ENCODE assay signal across 24 cellular contexts in genomic region chr1:24472527-24473251, GRCh38.
"Had no signal": no experiment of that assay in that cellular context is flagged by ENCODE, and none has a peak within 500 bp of the region (broad histone marks: within the 10 kb centered on the region; RNA-seq: fewer than 3 reads in every experiment).

No MANE protein-coding gene starts in this region.

- H3K9me3 ChIP-seq: heart left ventricle, mucosa of descending colon, psoas muscle, right atrium auricular region, suprapubic skin, upper lobe of left lung had no signal

- H3K9me3 Mint-ChIP-seq: activated naive CD8-positive, alpha-beta T cell treated with anti-CD3 and anti-CD28 coated beads, Interleukin-2, amount 10 ng/mL, durations not matched to agents 7 days and 5 days; activated T-cell treated with anti-CD3 and anti-CD28 coated beads, Interleukin-2, amount 50 U/mL, for 4 hours; activated T-helper 2 cell treated with anti-CD3 and anti-CD28 coated beads, Interferon-gamma antibody, Interleukin-2, Interleukin-4, amounts not matched to agents 10 μg/mL and 5 μg/mL and 100 μg/mL, durations not matched to agents 14 hours and 24 hours and 36 hours; neural crest cell; stimulated activated naive CD8-positive, alpha-beta T cell treated with anti-CD3 and anti-CD28 coated beads, Interleukin-15, Interleukin-2, amounts not matched to agents 100 ng/mL and 50 ng/mL, for 24 hours had no signal

- H3K4me1 Mint-ChIP-seq: neural crest cell had no signal

- H3K4me1 ChIP-seq: heart left ventricle, psoas muscle, right atrium auricular region, suprapubic skin, upper lobe of left lung had no signal

- H3K27me3 ChIP-seq: cardiac muscle cell, heart left ventricle, right atrium auricular region, suprapubic skin, upper lobe of left lung had no signal

- H3K4me3 ChIP-seq: cardiac muscle cell, heart left ventricle, mucosa of descending colon, psoas muscle, right atrium auricular region, suprapubic skin, upper lobe of left lung had no signal

- DNase-seq: activated CD4-positive, alpha-beta T cell treated with anti-CD3 and anti-CD28 coated beads for 4 hours; activated CD4-positive, alpha-beta T cell treated with anti-CD3 and anti-CD28 coated beads, Interleukin-2, amount 50 U/mL, for 48 hours; activated CD4-positive, CD25-positive, alpha-beta regulatory T cell; activated CD8-positive, alpha-beta memory T cell treated with anti-CD3 and anti-CD28 coated beads, Interleukin-2, amount 50 U/mL, for 48 hours; activated naive CD4-positive, alpha-beta T cell; activated naive CD8-positive, alpha-beta T cell treated with anti-CD3 and anti-CD28 coated beads, Interleukin-2, amount 10 ng/mL, durations not matched to agents 7 days and 5 days; activated T-cell treated with anti-CD3 and anti-CD28 coated beads, Interleukin-2, amount 50 U/mL, for 4 hours; amygdala; cortex of kidney; heart left ventricle; left colon; mesenchymal stem cell; mucosa of descending colon; psoas muscle; stimulated activated CD4-positive, alpha-beta T cell treated with anti-CD3 and anti-CD28 coated beads, Interleukin-12 subunit alpha, Interleukin-12 subunit beta, amount 100 ng/mL, for 4 hours; T-helper 9 cell; upper lobe of left lung had no signal

- H3K27ac ChIP-seq: cardiac muscle cell, heart left ventricle, psoas muscle, right atrium auricular region, suprapubic skin, upper lobe of left lung had no signal

- FAIRE-seq: keratinocyte had no signal

- H3K4me3 Mint-ChIP-seq: activated naive CD8-positive, alpha-beta T cell treated with anti-CD3 and anti-CD28 coated beads, Interleukin-2, amount 10 ng/mL, durations not matched to agents 7 days and 5 days; activated T-cell treated with anti-CD3 and anti-CD28 coated beads, Interleukin-2, amount 50 U/mL, for 4 hours; neural crest cell; stimulated activated naive CD8-positive, alpha-beta T cell treated with anti-CD3 and anti-CD28 coated beads, Interleukin-15, Interleukin-2, amounts not matched to agents 100 ng/mL and 50 ng/mL, for 24 hours had no signal

- H3K36me3 ChIP-seq: cardiac muscle cell, right atrium auricular region had no signal

- H3K27me3 Mint-ChIP-seq: activated naive CD8-positive, alpha-beta T cell treated with anti-CD3 and anti-CD28 coated beads, Interleukin-2, amount 10 ng/mL, durations not matched to agents 7 days and 5 days; stimulated activated naive CD8-positive, alpha-beta T cell treated with anti-CD3 and anti-CD28 coated beads, Interleukin-15, Interleukin-2, amounts not matched to agents 100 ng/mL and 50 ng/mL, for 24 hours had no signal

- H3K27ac Mint-ChIP-seq: activated naive CD8-positive, alpha-beta T cell treated with anti-CD3 and anti-CD28 coated beads, Interleukin-2, amount 10 ng/mL, durations not matched to agents 7 days and 5 days; activated T-helper 2 cell treated with anti-CD3 and anti-CD28 coated beads, Interferon-gamma antibody, Interleukin-2, Interleukin-4, amounts not matched to agents 10 μg/mL and 5 μg/mL and 100 μg/mL, durations not matched to agents 14 hours and 24 hours and 36 hours; stimulated activated naive CD8-positive, alpha-beta T cell treated with anti-CD3 and anti-CD28 coated beads, Interleukin-15, Interleukin-2, amounts not matched to agents 100 ng/mL and 50 ng/mL, for 24 hours had no signal

- ATAC-seq: activated T-cell treated with anti-CD3 and anti-CD28 coated beads, Interleukin-2, amount 50 U/mL, for 4 hours; heart left ventricle; left colon; mucosa of descending colon; psoas muscle had no signal
